ENCODE assay signal across 12 cellular contexts in genomic region chr7:69781412-69781846, GRCh38.
DNase-seq lines count a peak whose midpoint lies in the region; ATAC-seq, FAIRE-seq and TF ChIP-seq lines count a peak whose summit lies in the region.
"Had no signal": no experiment of that assay in that cellular context is flagged by ENCODE, and none has a peak within 500 bp of the region (broad histone marks: within the 10 kb centered on the region; RNA-seq: fewer than 3 reads in every experiment).

No MANE protein-coding gene starts in this region.

- in situ Hi-C loops in gastrocnemius medialis (cut with MboI; ENCODE audit: low sequenced_read_pairs in 4 of 4) = no loop called here

- no peak for FAIRE-seq in H54 (lab: Jason Lieb, UNC)

- no peak for TF ChIP-seq POLR2A in gastrocnemius medialis (IDR thresholded peaks at IDR 0.05)
- TF ChIP-seq POLR2A in H54 (IDR thresholded peaks at IDR 0.05; ENCODE audit: low read depth, low read length) = no peak

- peak overlapping the region; percentile 17 to 71 (median 51) for H3K27ac ChIP-seq in gastrocnemius medialis

- H3K4me3 ChIP-seq in gastrocnemius medialis = no peak overlapping the region

- intact Hi-C loops in gastrocnemius medialis (cut with DNase I; ENCODE audit: low total_unique reads) = loop anchor here (2.0 kb wide), 1 partner anchor 185 kb away; no protein-coding TSS in a partner anchor

- H3K36me3 Mint-ChIP-seq in glutamatergic neuron (ENCODE audit: unreplicated experiment) = no peaks in the 10 kb centered on the region
- H3K36me3 Mint-ChIP-seq: activated CD4-positive, alpha-beta memory T cell treated with anti-CD3 and anti-CD28 coated beads for 36 hours; activated naive CD4-positive, alpha-beta T cell treated with anti-CD3 and anti-CD28 coated beads, Interleukin-2, amount 50 U/mL, for 24 hours; stimulated activated memory B cell treated with anti-CD40 and anti-IgM and Interleukin-4, amounts not matched to agents 10 μg/mL and 1 μg/mL and 100 μg/mL, for 72 hours had no signal

- TF ChIP-seq CTCF in glutamatergic neuron (IDR thresholded peaks at IDR 0.05; ENCODE audit: partially characterized antibody, unreplicated experiment) (no peak), gastrocnemius medialis (IDR thresholded peaks at IDR 0.05 in 4 of 5, conservative IDR thresholded peaks at IDR 0.05 in 1 of 5) (no peak)

- H3K27ac Mint-ChIP-seq in glutamatergic neuron (ENCODE audit: unreplicated experiment) = peak overlapping the region; percentile 30
- H3K27ac Mint-ChIP-seq: activated CD4-positive, alpha-beta memory T cell treated with anti-CD3 and anti-CD28 coated beads for 36 hours; activated naive CD4-positive, alpha-beta T cell treated with anti-CD3 and anti-CD28 coated beads, Interleukin-2, amount 50 U/mL, for 24 hours; stimulated activated memory B cell treated with anti-CD40 and anti-IgM and Interleukin-4, amounts not matched to agents 10 μg/mL and 1 μg/mL and 100 μg/mL, for 72 hours had no signal

- H3K27me3 Mint-ChIP-seq in glutamatergic neuron (ENCODE audit: unreplicated experiment) = peaks cover 3% of the 10 kb centered on the region
- H3K27me3 Mint-ChIP-seq: activated CD4-positive, alpha-beta memory T cell treated with anti-CD3 and anti-CD28 coated beads for 36 hours; activated naive CD4-positive, alpha-beta T cell treated with anti-CD3 and anti-CD28 coated beads, Interleukin-2, amount 50 U/mL, for 24 hours; stimulated activated memory B cell treated with anti-CD40 and anti-IgM and Interleukin-4, amounts not matched to agents 10 μg/mL and 1 μg/mL and 100 μg/mL, for 72 hours had no signal

- ATAC-seq in gastrocnemius medialis (peak in 1 of 2 donors; percentile 39), HG03135 (IDR thresholded peaks at IDR 0.05; ENCODE audit: unreplicated experiment) (no peak), GM21737 (IDR thresholded peaks at IDR 0.05; ENCODE audit: unreplicated experiment) (no peak)
- ATAC-seq: stimulated activated memory B cell treated with anti-CD40 and anti-IgM and Interleukin-4, amounts not matched to agents 10 μg/mL and 1 μg/mL and 100 μg/mL, for 72 hours had no signal

- H3K4me1 Mint-ChIP-seq in glutamatergic neuron (ENCODE audit: low read depth, unreplicated experiment) = peaks cover 54% of the 10 kb centered on the region
- H3K4me1 Mint-ChIP-seq: activated naive CD4-positive, alpha-beta T cell treated with anti-CD3 and anti-CD28 coated beads, Interleukin-2, amount 50 U/mL, for 24 hours had no signal

- H3K9me3 ChIP-seq in gastrocnemius medialis = no peaks in the 10 kb centered on the region

- H3K27me3 ChIP-seq in gastrocnemius medialis = no peaks in the 10 kb centered on the region

- peak overlapping the region; percentile 1 for H3K4me3 Mint-ChIP-seq in glutamatergic neuron (ENCODE audit: unreplicated experiment)
- H3K4me3 Mint-ChIP-seq: activated CD4-positive, alpha-beta memory T cell treated with anti-CD3 and anti-CD28 coated beads for 36 hours; activated naive CD4-positive, alpha-beta T cell treated with anti-CD3 and anti-CD28 coated beads, Interleukin-2, amount 50 U/mL, for 24 hours; stimulated activated memory B cell treated with anti-CD40 and anti-IgM and Interleukin-4, amounts not matched to agents 10 μg/mL and 1 μg/mL and 100 μg/mL, for 72 hours had no signal

- peaks cover 33 to 56% of the 10 kb centered on the region in 2 donors for H3K4me1 ChIP-seq in gastrocnemius medialis

- H3K36me3 ChIP-seq in gastrocnemius medialis = no peaks in the 10 kb centered on the region

- H3K9me3 Mint-ChIP-seq in glutamatergic neuron (ENCODE audit: unreplicated experiment) = peaks cover 4% of the 10 kb centered on the region
- H3K9me3 Mint-ChIP-seq: activated CD4-positive, alpha-beta memory T cell treated with anti-CD3 and anti-CD28 coated beads for 36 hours; activated naive CD4-positive, alpha-beta T cell treated with anti-CD3 and anti-CD28 coated beads, Interleukin-2, amount 50 U/mL, for 24 hours; stimulated activated memory B cell treated with anti-CD40 and anti-IgM and Interleukin-4, amounts not matched to agents 10 μg/mL and 1 μg/mL and 100 μg/mL, for 72 hours had no signal

- DNase-seq in DMS79 (lab: John Stamatoyannopoulos, UW) (peak; percentile 80), NCI-H69 (lab: John Stamatoyannopoulos, UW) (peak; percentile 92), glutamatergic neuron (no peak), gastrocnemius medialis (no peak), H54 (ENCODE audit: insufficient read length, low spot score) (no peak), medulla oblongata (ENCODE audit: extremely low spot score) (no peak)
- DNase-seq: activated CD4-positive, alpha-beta memory T cell treated with anti-CD3 and anti-CD28 coated beads for 36 hours; DMS153 had no signal

Comparison
In these comparisons a context has a peak if more than half of its experiments do, and no peak if none do; other contexts are left out.
1. DNase-seq: peak in DMS79 (single experiment) and NCI-H69 (single experiment); none in glutamatergic neuron (single experiment), gastrocnemius medialis (0 of 2), H54 (single experiment) and medulla oblongata (single experiment).